16 cellular contexts compared by ENCODE assay signal in genomic region chr17:39716879-39717536, GRCh38. TPM values are rescaled to one million over a fixed set of nuclear protein-coding genes. Genes with fewer than 3 reads are reported as not detected.
DNase-seq lines count a peak whose midpoint lies in the region; ATAC-seq, FAIRE-seq and TF ChIP-seq lines count a peak whose summit lies in the region.
"Had no signal": no experiment of that assay in that cellular context is flagged by ENCODE, and none has a peak within 500 bp of the region (broad histone marks: within the 10 kb centered on the region; RNA-seq: fewer than 3 reads in every experiment).

No MANE protein-coding gene starts in this region.

- H3K27ac ChIP-seq in colonic mucosa (peak overlapping the region; percentile 86), small intestine (ENCODE audit: low read depth in 1 of 2, low read length in 1 of 2) (peak overlapping the region in 1 of 2 donors; percentile 12)
- H3K27ac ChIP-seq: brain microvascular endothelial cell had no signal

- peaks cover 8% of the 10 kb centered on the region for H3K4me1 ChIP-seq in colonic mucosa
- H3K4me1 ChIP-seq in small intestine (ENCODE audit: control insufficient read depth in 2 of 2, insufficient read depth in 1 of 2, low read depth in 1 of 2, low read length in 1 of 2): no peaks in the 10 kb centered on the region

- H3K4me3 ChIP-seq in colonic mucosa (no peak overlapping the region), small intestine (ENCODE audit: low read depth in 1 of 2, low read length in 2 of 2) (no peak overlapping the region)

- peak overlapping the region; percentile 68 to 92 for H3K9ac ChIP-seq in colonic mucosa (ENCODE audit: low read depth in 2 of 2, low read length in 2 of 2)

- 60 to 79% (median 64%) methylated on average over 11 of the region's 11 CpGs for WGBS in small intestine, 3 donors

- no peaks in the 10 kb centered on the region for H3K4me1 Mint-ChIP-seq in IgD-negative memory B cell

- H3K4me3 Mint-ChIP-seq in IgD-negative memory B cell: no peak overlapping the region
- H3K4me3 Mint-ChIP-seq: activated naive CD8-positive, alpha-beta T cell; activated T-cell treated with anti-CD3 and anti-CD28 coated beads, Interleukin-2, amount 50 U/mL, for 24 hours had no signal

- H3K9me3 ChIP-seq in colonic mucosa (no peaks in the 10 kb centered on the region), small intestine (ENCODE audit: control insufficient read depth, low read depth) (no peaks in the 10 kb centered on the region)

- H3K36me3 ChIP-seq in colonic mucosa (no peaks in the 10 kb centered on the region), small intestine (ENCODE audit: control insufficient read depth in 2 of 2, insufficient read depth in 2 of 2, low read length in 2 of 2) (peaks cover 4 to 17% of the 10 kb centered on the region in 2 donors)

- peak overlapping the region in 2 of 3 donors; percentile 53 to 62 for H3K27ac Mint-ChIP-seq in IgD-negative memory B cell
- H3K27ac Mint-ChIP-seq: activated naive CD8-positive, alpha-beta T cell; activated T-cell treated with anti-CD3 and anti-CD28 coated beads, Interleukin-2, amount 50 U/mL, for 24 hours had no signal

- H3K9me3 Mint-ChIP-seq in IgD-negative memory B cell: no peaks in the 10 kb centered on the region
- H3K9me3 Mint-ChIP-seq: activated T-cell treated with anti-CD3 and anti-CD28 coated beads, Interleukin-2, amount 50 U/mL, for 24 hours had no signal

- peaks cover 10% of the 10 kb centered on the region for H3K36me3 Mint-ChIP-seq in IgD-negative memory B cell
- H3K36me3 Mint-ChIP-seq: activated naive CD8-positive, alpha-beta T cell had no signal

- intact Hi-C loops in colonic mucosa (cut with DNase I): no loop called here

- DNase-seq in colonic mucosa: peak; percentile 86
- DNase-seq in left lobe of liver (ENCODE audit: low spot score): peak; percentile 80
- DNase-seq in small intestine: peak; percentile 56
- no peak for DNase-seq in NCI-H446 treated with DMSO at 0.1 percent for 48 hours (lab: John Stamatoyannopoulos, UW)
- DNase-seq in NCI-H524 (lab: John Stamatoyannopoulos, UW): no peak
- DNase-seq: activated CD4-positive, alpha-beta T cell treated with anti-CD3 and anti-CD28 coated beads, Interleukin-2, amount 50 U/mL, for 4 hours; activated T-cell treated with anti-CD3 and anti-CD28 coated beads, Interleukin-2, amount 50 U/mL, for 24 hours; AML-193; brain microvascular endothelial cell; KG1; NCI-H1105 treated with DMSO at 0.1 percent for 48 hours had no signal

- ATAC-seq in left lobe of liver (peak; percentile 96), GM19397 (IDR thresholded peaks at IDR 0.05; ENCODE audit: unreplicated experiment) (no peak), HG03565 (IDR thresholded peaks at IDR 0.05; ENCODE audit: unreplicated experiment) (no peak)

- no peak for TF ChIP-seq CTCF in colonic mucosa (IDR thresholded peaks at IDR 0.05)

- H3K27me3 Mint-ChIP-seq in IgD-negative memory B cell: no peaks in the 10 kb centered on the region
- H3K27me3 Mint-ChIP-seq: activated naive CD8-positive, alpha-beta T cell; activated T-cell treated with anti-CD3 and anti-CD28 coated beads, Interleukin-2, amount 50 U/mL, for 24 hours had no signal

- H3K27me3 ChIP-seq in colonic mucosa (no peaks in the 10 kb centered on the region), small intestine (ENCODE audit: control insufficient read depth in 2 of 2, insufficient read depth in 2 of 2, low read length in 2 of 2) (no peaks in the 10 kb centered on the region)
- H3K27me3 ChIP-seq: brain microvascular endothelial cell had no signal

- no peak for FAIRE-seq in small intestine (lab: Jason Lieb, UNC)

RNA-seq across cellular contexts. Expression of gene MIEN1, which starts 13.3 kb away (rescaled TPM):
- polyA plus RNA-seq in IgD-negative memory B cell: 113 TPM
- 100 to 1,000 TPM in 1 of 2 donors, 10 to 100 TPM in 1; 74.1 to 103 TPM for total RNA-seq in colonic mucosa
- 25.2 TPM for total RNA-seq in left lobe of liver
- polyA plus RNA-seq in small intestine: 100 to 1,000 TPM in 2 of 3 donors, 10 to 100 TPM in 1; 74.0 to 155 (median 154) TPM

RNA-seq across cellular contexts. Expression of gene ERBB2, which starts 17.1 kb away (rescaled TPM):
- polyA plus RNA-seq in IgD-negative memory B cell (0.79 TPM), small intestine (10 to 100 TPM; 43.0 to 83.2 (median 56.2) TPM)
- total RNA-seq in colonic mucosa (100 to 1,000 TPM; 153 to 174 TPM), left lobe of liver (23.1 TPM)

RNA-seq across cellular contexts. Expression of gene GRB7, which starts 20.7 kb away (rescaled TPM):
- not detected for polyA plus RNA-seq in IgD-negative memory B cell
- 10 to 100 TPM; 22.4 to 40.9 TPM for total RNA-seq in colonic mucosa
- total RNA-seq in left lobe of liver: 12.0 TPM
- polyA plus RNA-seq in small intestine: 10 to 100 TPM; 10.9 to 13.9 (median 12.2) TPM

RNA-seq across cellular contexts. Expression of gene PGAP3, which starts 29.2 kb away (rescaled TPM):
- polyA plus RNA-seq in IgD-negative memory B cell (15.6 TPM), small intestine (10 to 100 TPM; 20.6 to 35.5 (median 21.6) TPM)
- total RNA-seq in colonic mucosa (10 to 100 TPM; 37.3 to 42.0 TPM), left lobe of liver (23.8 TPM)

RNA-seq across cellular contexts. Expression of gene PNMT, which starts 48.8 kb away (rescaled TPM):
- polyA plus RNA-seq in IgD-negative memory B cell (not detected), small intestine (1 to 10 TPM; 3.4 to 7.8 (median 6.5) TPM)
- total RNA-seq in colonic mucosa (under 1 TPM in 1 of 2 donors, not detected in 1; 0.47 TPM), left lobe of liver (0.45 TPM)
- total RNA-seq: fibroblast of villous mesenchyme had no signal

Comparison
In these comparisons a context has a peak if more than half of its experiments do, and no peak if none do; other contexts are left out.
1. DNase-seq: peak in colonic mucosa (single experiment), left lobe of liver (single experiment) and small intestine (single experiment); none in NCI-H446 treated with DMSO at 0.1 percent for 48 hours (single experiment) and NCI-H524 (0 of 2).